21 cellular contexts compared by ENCODE assay signal in the genomic region with DNA sequence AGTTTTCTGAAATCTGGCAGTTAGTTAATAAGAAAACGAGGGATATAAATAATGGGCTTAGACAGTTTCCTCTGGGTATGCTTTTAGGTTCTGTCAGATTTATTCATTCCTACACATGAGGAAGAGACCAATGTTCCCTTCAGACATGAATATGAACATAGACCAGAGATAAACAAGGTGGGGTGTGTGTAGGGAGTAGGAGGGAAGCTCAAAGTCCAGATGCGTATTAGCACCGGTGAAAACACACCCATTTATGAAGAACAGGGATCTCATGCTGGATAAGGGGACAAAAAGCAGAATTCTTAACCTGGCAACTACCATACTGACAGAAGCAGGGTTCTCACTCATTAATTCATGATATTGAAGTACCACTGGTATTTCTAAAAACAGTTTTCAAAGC.
DNase-seq lines count a peak whose midpoint lies in the region; ATAC-seq and TF ChIP-seq lines count a peak whose summit lies in the region.
"Had no signal": no experiment of that assay in that cellular context is flagged by ENCODE, and none has a peak within 500 bp of the region (broad histone marks: within the 10 kb centered on the region; RNA-seq: fewer than 3 reads in every experiment).

No MANE protein-coding gene starts in this region.

- H3K36me3 ChIP-seq in Peyer's patch, result no peaks in the 10 kb centered on the region
- no peaks in the 10 kb centered on the region for H3K36me3 ChIP-seq in hepatocyte (replicated peaks; ENCODE audit: insufficient read depth, low read depth)
- no peaks in the 10 kb centered on the region for H3K36me3 ChIP-seq in mucosa of rectum (ENCODE audit: control insufficient read depth in 2 of 2, insufficient read depth in 2 of 2, low read length in 2 of 2)
- H3K36me3 ChIP-seq: MG63 had no signal

- ATAC-seq in HG03097 (IDR thresholded peaks at IDR 0.05; ENCODE audit: low FRiP score, unreplicated experiment), result no peak

- H3K9me2 ChIP-seq in hepatocyte (replicated peaks; ENCODE audit: insufficient read depth), result no peaks in the 10 kb centered on the region

- peak overlapping the region; percentile 7 to 17 for H3K9ac ChIP-seq in mucosa of rectum (ENCODE audit: low read depth in 1 of 2, low read length in 2 of 2)
- H3K9ac ChIP-seq: GM23248 had no signal

- H3K4me1 ChIP-seq in Peyer's patch (peaks cover 0 to 11% (median 1%) of the 10 kb centered on the region in 4 donors), hepatocyte (ENCODE audit: insufficient read depth) (peaks cover 13% of the 10 kb centered on the region), mucosa of rectum (ENCODE audit: control insufficient read depth in 2 of 2, insufficient read depth in 2 of 2, low read length in 2 of 2) (peaks cover 13 to 32% of the 10 kb centered on the region in 2 donors)

- H4K20me1 ChIP-seq in hepatocyte (ENCODE audit: insufficient read depth, poor library complexity, severe bottlenecking), result no peaks in the 10 kb centered on the region

- WGBS in hepatocyte (ENCODE audit: low lambda C conversion rate, missing lambda C conversion rate), result 73% methylated on average over 3 of the region's 3 CpGs

- H3K4me2 ChIP-seq in hepatocyte, result peak overlapping the region; percentile 39

- TF ChIP-seq POLR2A in Peyer's patch (IDR thresholded peaks at IDR 0.05), result peak in 1 of 2 donors; percentile 49

- H3K27me3 ChIP-seq in Peyer's patch (no peaks in the 10 kb centered on the region), hepatocyte (no peaks in the 10 kb centered on the region), mucosa of rectum (ENCODE audit: control insufficient read depth in 2 of 2, insufficient read depth in 2 of 2, low read length in 2 of 2) (no peaks in the 10 kb centered on the region)
- H3K27me3 ChIP-seq: MG63 had no signal

- H3K79me2 ChIP-seq in hepatocyte, result peaks cover 11% of the 10 kb centered on the region

- no peak overlapping the region for H2AFZ ChIP-seq in hepatocyte
- H2AFZ ChIP-seq: GM23248 had no signal

- no peak for TF ChIP-seq CTCF in Peyer's patch (IDR thresholded peaks at IDR 0.05)
- no peak for TF ChIP-seq CTCF in hepatocyte (IDR thresholded peaks at IDR 0.05; ENCODE audit: poor library complexity)

- H3K9me3 ChIP-seq in Peyer's patch (no peaks in the 10 kb centered on the region), hepatocyte (ENCODE audit: low read depth) (no peaks in the 10 kb centered on the region), mucosa of rectum (ENCODE audit: control insufficient read depth in 2 of 2, low read length in 2 of 2) (no peaks in the 10 kb centered on the region)
- H3K9me3 ChIP-seq: MG63 had no signal

- peak in 1 of 3 donors; percentile 59 for DNase-seq in Peyer's patch
- peak; percentile 44 for DNase-seq in hepatocyte (ENCODE audit: low spot score)
- no peak for DNase-seq in occipital lobe (lab: John Stamatoyannopoulos, UW)
- no peak for DNase-seq in nucleus accumbens (lab: John Stamatoyannopoulos, UW)
- DNase-seq in iPS-NIHi11 (ENCODE audit: low spot score), result no peak
- DNase-seq: CD4-positive, alpha-beta T cell; DMS153; GM23248; H9; HFFc6; Karpas-422; MG63; NCI-H1417; NCI-H187; NCI-H446; NCI-H526 treated with DMSO at 0.1 percent for 48 hours; RPMI8226; SHP77 had no signal

- no peak overlapping the region for H3K4me3 ChIP-seq in Peyer's patch
- no peak overlapping the region for H3K4me3 ChIP-seq in hepatocyte
- peak overlapping the region in 1 of 2 donors; percentile 3 for H3K4me3 ChIP-seq in mucosa of rectum (ENCODE audit: low read length in 2 of 2)
- H3K4me3 ChIP-seq: GM23248, MG63 had no signal

- H3K27ac ChIP-seq in Peyer's patch, result peak overlapping the region in 3 of 4 donors; percentile 67 to 85 (median 85)
- H3K27ac ChIP-seq in hepatocyte, result peak overlapping the region; percentile 89
- peak overlapping the region; percentile 87 to 88 for H3K27ac ChIP-seq in mucosa of rectum (ENCODE audit: low read depth in 2 of 2, low read length in 2 of 2)
- H3K27ac ChIP-seq: GM23248, HL-60 had no signal
